In genomic region chr4:36327400-36327799, GRCh38 we compare ENCODE assay signal across 24 cellular contexts. TPM values are rescaled to one million over a fixed set of nuclear protein-coding genes. Genes with fewer than 3 reads are reported as not detected.
"Had no signal": no experiment of that assay in that cellular context is flagged by ENCODE, and none has a peak within 500 bp of the region (broad histone marks: within the 10 kb centered on the region; RNA-seq: fewer than 3 reads in every experiment).

No MANE protein-coding gene starts in this region.

- H3K27ac Mint-ChIP-seq: mesothelial cell of epicardium, nephron progenitor cell had no signal

- H3K36me3 Mint-ChIP-seq: mesothelial cell of epicardium; naive B cell; stimulated activated naive B cell treated with anti-CD40 and anti-IgM and Interleukin-4, amounts not matched to agents 10 μg/mL and 1 μg/mL and 100 μg/mL, for 72 hours had no signal

- H3K4me1 Mint-ChIP-seq: nephron progenitor cell had no signal

- H3K4me3 Mint-ChIP-seq: mesothelial cell of epicardium; nephron progenitor cell; stimulated activated naive B cell treated with anti-CD40 and anti-IgM and Interleukin-4, amounts not matched to agents 10 μg/mL and 1 μg/mL and 100 μg/mL, for 72 hours; stimulated activated naive CD8-positive, alpha-beta T cell treated with anti-CD3 and anti-CD28 coated beads, Interleukin-15, amount 100 ng/mL, for 72 hours had no signal

- H3K9me3 Mint-ChIP-seq: mesothelial cell of epicardium; naive B cell; nephron progenitor cell; stimulated activated naive CD8-positive, alpha-beta T cell treated with anti-CD3 and anti-CD28 coated beads, Interleukin-15, amount 100 ng/mL, for 72 hours had no signal

- DNase-seq: effector CD8-positive, alpha-beta T cell; foreskin keratinocyte; heart left ventricle; kidney; mesenchymal stem cell; mucosa of descending colon; naive B cell; nephron progenitor cell; nucleus accumbens; right cardiac atrium; spleen; stimulated activated CD4-positive, alpha-beta T cell treated with anti-CD3 and anti-CD28 coated beads, Interleukin-4, amount 100 ng/mL, for 4 hours; stimulated activated naive B cell treated with anti-CD40 and anti-IgM and Interleukin-4, amounts not matched to agents 10 μg/mL and 1 μg/mL and 100 μg/mL, for 72 hours; stimulated activated naive CD8-positive, alpha-beta T cell treated with anti-CD3 and anti-CD28 coated beads, Interleukin-15, amount 100 ng/mL, for 72 hours; transverse colon had no signal

- H3K27me3 Mint-ChIP-seq: naive B cell; stimulated activated naive B cell treated with anti-CD40 and anti-IgM and Interleukin-4, amounts not matched to agents 10 μg/mL and 1 μg/mL and 100 μg/mL, for 72 hours; stimulated activated naive CD8-positive, alpha-beta T cell treated with anti-CD3 and anti-CD28 coated beads, Interleukin-15, amount 100 ng/mL, for 72 hours had no signal

- ATAC-seq: foreskin keratinocyte; gastroesophageal sphincter; left lobe of liver; mucosa of descending colon; right cardiac atrium; stimulated activated naive B cell treated with anti-CD40 and anti-IgM and Interleukin-4, amounts not matched to agents 10 μg/mL and 1 μg/mL and 100 μg/mL, for 72 hours; stimulated activated naive CD8-positive, alpha-beta T cell treated with anti-CD3 and anti-CD28 coated beads, Interleukin-15, amount 100 ng/mL, for 72 hours had no signal

RNA-seq across cellular contexts. Expression of gene DTHD1, which starts 46.0 kb away (rescaled TPM):
- total RNA-seq: endothelial cell of umbilical vein, epithelial cell of proximal tubule, fibroblast of lung, foreskin keratinocyte, hepatocyte, mesothelial cell of epicardium, osteocyte, renal cortical epithelial cell had no signal
